ENCODE assay signal across 19 cellular contexts in genomic region chr6:6665505-6665904, GRCh38.
A peak's percentile ranks its signal among the peaks of the same experiment; 100 is the strongest.
DNase-seq lines count a peak whose midpoint lies in the region; ATAC-seq and TF ChIP-seq lines count a peak whose summit lies in the region.
"Had no signal": no experiment of that assay in that cellular context is flagged by ENCODE, and none has a peak within 500 bp of the region (broad histone marks: within the 10 kb centered on the region; RNA-seq: fewer than 3 reads in every experiment).

No MANE protein-coding gene starts in this region.

- ATAC-seq in left lung = peak; percentile 37
- ATAC-seq in GM18517 (IDR thresholded peaks at IDR 0.05; ENCODE audit: unreplicated experiment) = no peak
- ATAC-seq: foreskin keratinocyte; stimulated activated effector memory CD8-positive, alpha-beta T cell treated with anti-CD3 and anti-CD28 coated beads, Interleukin-12 subunit alpha, Interleukin-12 subunit beta, amount 100 ng/mL, for 72 hours had no signal

- H3K4me3 Mint-ChIP-seq in activated CD4-positive, alpha-beta T cell treated with anti-CD3 and anti-CD28 coated beads, Interleukin-2, amount 10 ng/mL, durations not matched to agents 7 days and 5 days = no peak overlapping the region
- H3K4me3 Mint-ChIP-seq: stimulated activated effector memory CD8-positive, alpha-beta T cell treated with anti-CD3 and anti-CD28 coated beads, Interleukin-12 subunit alpha, Interleukin-12 subunit beta, amount 100 ng/mL, for 72 hours had no signal

- WGBS in transverse colon (ENCODE audit: low coverage in 1 of 2), 2 donors = 80 to 83% methylated on average over 5 to 7 of the region's 7 CpGs

- no peak overlapping the region for H3K4me3 ChIP-seq in WERI-Rb-1 (ENCODE audit: low read depth, low read length)
- H3K4me3 ChIP-seq in left lung = no peak overlapping the region
- no peak overlapping the region for H3K4me3 ChIP-seq in transverse colon
- H3K4me3 ChIP-seq: BLaER1 treated with 17β-estradiol and CSF1 and Interleukin-3, amounts not matched to agents 10 nM and 100 nM; right atrium auricular region had no signal

- peaks cover 2% of the 10 kb centered on the region for H3K27me3 Mint-ChIP-seq in activated CD4-positive, alpha-beta T cell treated with anti-CD3 and anti-CD28 coated beads, Interleukin-2, amount 10 ng/mL, durations not matched to agents 7 days and 5 days

- POLR2A ChIA-PET in activated CD4-positive, alpha-beta T cell treated with anti-CD3 and anti-CD28 coated beads, Interleukin-2, amount 10 ng/mL, durations not matched to agents 7 days and 5 days (lab: Charles Lee) = no interaction called here

- peaks cover 73% of the 10 kb centered on the region for H3K4me1 Mint-ChIP-seq in activated CD4-positive, alpha-beta T cell treated with anti-CD3 and anti-CD28 coated beads, Interleukin-2, amount 10 ng/mL, durations not matched to agents 7 days and 5 days

- no peak for TF ChIP-seq EP300 in transverse colon (IDR thresholded peaks at IDR 0.05; ENCODE audit: low read depth)

- H3K9me3 Mint-ChIP-seq in activated CD4-positive, alpha-beta T cell treated with anti-CD3 and anti-CD28 coated beads, Interleukin-2, amount 10 ng/mL, durations not matched to agents 7 days and 5 days = peaks cover 15% of the 10 kb centered on the region
- H3K9me3 Mint-ChIP-seq: stimulated activated effector memory CD8-positive, alpha-beta T cell treated with anti-CD3 and anti-CD28 coated beads, Interleukin-12 subunit alpha, Interleukin-12 subunit beta, amount 100 ng/mL, for 72 hours had no signal

- H3K27ac ChIP-seq in WERI-Rb-1 (peak overlapping the region; percentile 81), left lung (peak overlapping the region in 1 of 2 donors; percentile 9), transverse colon (no peak overlapping the region)
- H3K27ac ChIP-seq: foreskin keratinocyte, right atrium auricular region had no signal

- intact Hi-C loops in left lung (cut with DNase I) (no loop called here), transverse colon (cut with DNase I; ENCODE audit: low total_unique reads) (no loop called here)

- no peaks in the 10 kb centered on the region for H3K36me3 ChIP-seq in WERI-Rb-1
- no peaks in the 10 kb centered on the region for H3K36me3 ChIP-seq in left lung
- H3K36me3 ChIP-seq in transverse colon = no peaks in the 10 kb centered on the region
- H3K36me3 ChIP-seq: BLaER1 treated with 17β-estradiol and CSF1 and Interleukin-3, amounts not matched to agents 10 nM and 100 nM; right atrium auricular region had no signal

- H3K27me3 ChIP-seq in WERI-Rb-1 (ENCODE audit: insufficient read depth, low read depth, severe bottlenecking) = no peaks in the 10 kb centered on the region
- H3K27me3 ChIP-seq in left lung = no peaks in the 10 kb centered on the region
- no peaks in the 10 kb centered on the region for H3K27me3 ChIP-seq in transverse colon
- H3K27me3 ChIP-seq: BLaER1 treated with 17β-estradiol and CSF1 and Interleukin-3, amounts not matched to agents 10 nM and 100 nM; right atrium auricular region had no signal

- DNase-seq in activated CD8-positive, alpha-beta memory T cell treated with anti-CD3 and anti-CD28 coated beads for 24 hours = peak; percentile 32
- DNase-seq in activated CD8-positive, alpha-beta memory T cell treated with anti-CD3 and anti-CD28 coated beads, Interleukin-2, amount 50 U/mL, for 48 hours = no peak
- peak; percentile 97 for DNase-seq in WERI-Rb-1
- DNase-seq in left lung = no peak
- no peak for DNase-seq in transverse colon
- DNase-seq in activated CD4-positive, alpha-beta T cell treated with anti-CD3 and anti-CD28 coated beads, Interleukin-2, amount 10 ng/mL, durations not matched to agents 7 days and 5 days = no peak
- DNase-seq in dedifferentiated amniotic fluid mesenchymal stem cell (ENCODE audit: extremely low spot score) = no peak
- DNase-seq: activated CD4-positive, alpha-beta T cell treated with anti-CD3 and anti-CD28 coated beads, Interleukin-2, amount 50 U/mL, for 1 hour; activated naive CD4-positive, alpha-beta T cell treated with anti-CD3 and anti-CD28 coated beads, Interleukin-2, amount 50 U/mL, for 16 hours; DMS79; foreskin keratinocyte; GOT3; midbrain; NCI-H226; nucleus accumbens had no signal

- in situ Hi-C loops in transverse colon (cut with MboI; ENCODE audit: low pct_ligation_motif_present in 1 of 4, low pct_unique_long_range_greater_than_20kb in 1 of 4, low sequenced_read_pairs in 3 of 4) = loop anchor here in 1 of 4 donors (25.0 kb wide), 1 partner anchor 947 kb away; no protein-coding TSS in a partner anchor

- CTCF ChIA-PET in activated CD4-positive, alpha-beta T cell treated with anti-CD3 and anti-CD28 coated beads, Interleukin-2, amount 10 ng/mL, durations not matched to agents 7 days and 5 days (lab: Charles Lee) = interaction anchor here (1.2 to 2.4 kb wide), 2 partner anchors 11 to 15 kb away, joined by 3 to 9 read pairs; no protein-coding TSS in a partner anchor

- no peak for TF ChIP-seq POLR2A in transverse colon (IDR thresholded peaks at IDR 0.05)

- H3K36me3 Mint-ChIP-seq in activated CD4-positive, alpha-beta T cell treated with anti-CD3 and anti-CD28 coated beads, Interleukin-2, amount 10 ng/mL, durations not matched to agents 7 days and 5 days (ENCODE audit: low read depth) = peaks cover 30% of the 10 kb centered on the region
- H3K36me3 Mint-ChIP-seq: stimulated activated effector memory CD8-positive, alpha-beta T cell treated with anti-CD3 and anti-CD28 coated beads, Interleukin-12 subunit alpha, Interleukin-12 subunit beta, amount 100 ng/mL, for 72 hours had no signal

- no peak overlapping the region for H3K27ac Mint-ChIP-seq in activated CD4-positive, alpha-beta T cell treated with anti-CD3 and anti-CD28 coated beads, Interleukin-2, amount 10 ng/mL, durations not matched to agents 7 days and 5 days
- H3K27ac Mint-ChIP-seq: stimulated activated effector memory CD8-positive, alpha-beta T cell treated with anti-CD3 and anti-CD28 coated beads, Interleukin-12 subunit alpha, Interleukin-12 subunit beta, amount 100 ng/mL, for 72 hours had no signal

- H3K4me1 ChIP-seq in left lung = peaks cover 9 to 30% of the 10 kb centered on the region in 2 donors
- H3K4me1 ChIP-seq in transverse colon = peaks cover 8 to 17% (median 13%) of the 10 kb centered on the region in 4 donors
- H3K4me1 ChIP-seq: foreskin keratinocyte had no signal

- H3K9me3 ChIP-seq in WERI-Rb-1 (ENCODE audit: severe bottlenecking) (no peaks in the 10 kb centered on the region), left lung (no peaks in the 10 kb centered on the region), transverse colon (no peaks in the 10 kb centered on the region)
- H3K9me3 ChIP-seq: right atrium auricular region had no signal

- no peak for TF ChIP-seq CTCF in WERI-Rb-1 (IDR thresholded peaks at IDR 0.05; ENCODE audit: low read depth, low read length)
- TF ChIP-seq CTCF in left lung (IDR thresholded peaks at IDR 0.05) = no peak
- no peak for TF ChIP-seq CTCF in transverse colon (IDR thresholded peaks at IDR 0.05)

Comparison
In these comparisons a context has a peak if more than half of its experiments do, and no peak if none do; other contexts are left out.
1. DNase-seq: peak in activated CD8-positive, alpha-beta memory T cell treated with anti-CD3 and anti-CD28 coated beads for 24 hours (single experiment) and WERI-Rb-1 (single experiment); none in activated CD8-positive, alpha-beta memory T cell treated with anti-CD3 and anti-CD28 coated beads, Interleukin-2, amount 50 U/mL, for 48 hours (single experiment), left lung (0 of 2), transverse colon (single experiment), activated CD4-positive, alpha-beta T cell treated with anti-CD3 and anti-CD28 coated beads, Interleukin-2, amount 10 ng/mL, durations not matched to agents 7 days and 5 days (single experiment) and dedifferentiated amniotic fluid mesenchymal stem cell (single experiment).